24 cellular contexts compared by ENCODE assay signal in the genomic region with DNA sequence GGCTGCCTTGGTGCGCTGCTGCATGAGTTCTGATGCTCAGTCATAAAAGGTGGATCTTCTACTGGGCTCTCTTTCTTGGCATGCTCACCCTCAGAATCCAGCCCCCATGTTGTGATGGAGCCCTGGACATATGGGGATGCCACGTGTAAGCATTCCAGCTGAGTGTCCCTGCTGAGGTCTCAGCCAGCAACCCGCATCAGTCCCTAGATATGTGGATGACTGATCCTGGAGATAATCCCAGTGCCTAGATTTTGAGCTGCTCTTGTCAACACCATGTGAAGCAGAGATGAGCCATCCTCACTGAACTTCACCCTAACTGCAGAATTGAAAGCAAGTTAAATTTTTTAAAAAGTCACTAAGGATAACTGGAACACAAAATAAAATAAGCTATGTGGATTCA.
"Had no signal": no experiment of that assay in that cellular context is flagged by ENCODE, and none has a peak within 500 bp of the region (broad histone marks: within the 10 kb centered on the region; RNA-seq: fewer than 3 reads in every experiment).

No MANE protein-coding gene starts in this region.

- H2AFZ ChIP-seq: neural progenitor cell, parathyroid adenoma had no signal

- H3K9me3 ChIP-seq: ovary, psoas muscle, right lobe of liver, sigmoid colon, stomach, thoracic aorta, thyroid gland, tibial nerve, upper lobe of right lung, uterus had no signal

- H3K27ac ChIP-seq: neural progenitor cell, ovary, parathyroid adenoma, psoas muscle, right lobe of liver, sigmoid colon, stomach, thoracic aorta, thyroid gland, tibial nerve, upper lobe of right lung, uterus had no signal

- DNase-seq: natural killer cell; occipital lobe; ovary; posterior cingulate gyrus; psoas muscle; right cardiac atrium; right lobe of liver; sigmoid colon; small intestine; stimulated activated CD4-positive, alpha-beta T cell treated with anti-CD3 and anti-CD28 coated beads, Interleukin-15, amount 100 ng/mL, for 24 hours; stimulated activated CD4-positive, alpha-beta T cell treated with anti-CD3 and anti-CD28 coated beads, Interleukin-2, amount 100 ng/mL, for 24 hours; stimulated activated CD4-positive, alpha-beta T cell treated with anti-CD3 and anti-CD28 coated beads, Interleukin-2, amount 100 ng/mL, for 48 hours; stimulated activated CD4-positive, alpha-beta T cell treated with anti-CD3 and anti-CD28 coated beads, Interleukin-4, amount 100 ng/mL, for 24 hours; stimulated activated naive B cell treated with anti-CD40 and anti-IgM and Interleukin-4, amounts not matched to agents 10 μg/mL and 1 μg/mL and 100 μg/mL, for 72 hours; stimulated activated naive CD4-positive, alpha-beta T cell treated with Interleukin-2 at 50 U/mL for 16 hours; stomach; thyroid gland; upper lobe of right lung; uterus had no signal

- H3K27me3 ChIP-seq: neural progenitor cell, ovary, right lobe of liver, sigmoid colon, stomach, thyroid gland, tibial nerve, upper lobe of right lung, uterus had no signal

- H3K9ac ChIP-seq: neural progenitor cell, parathyroid adenoma had no signal

- H3K36me3 ChIP-seq: neural progenitor cell, ovary, right lobe of liver, sigmoid colon, stomach, thoracic aorta, thyroid gland, tibial nerve, upper lobe of right lung, uterus had no signal

- H3K4me3 ChIP-seq: neural progenitor cell, ovary, psoas muscle, right lobe of liver, sigmoid colon, stomach, thoracic aorta, thyroid gland, tibial nerve, upper lobe of right lung, uterus had no signal

- H3K4me2 ChIP-seq: neural progenitor cell had no signal

- ATAC-seq: natural killer cell; psoas muscle; right cardiac atrium; right lobe of liver; stimulated activated effector memory CD8-positive, alpha-beta T cell treated with anti-CD3 and anti-CD28 coated beads, Interleukin-12 subunit alpha, Interleukin-12 subunit beta, amount 100 ng/mL, for 72 hours; stimulated activated naive B cell treated with anti-CD40 and anti-IgM and Interleukin-4, amounts not matched to agents 10 μg/mL and 1 μg/mL and 100 μg/mL, for 72 hours; upper lobe of right lung had no signal

- H3K4me1 ChIP-seq: neural progenitor cell, parathyroid adenoma, psoas muscle, right lobe of liver, sigmoid colon, stomach, thyroid gland, tibial nerve, upper lobe of right lung, uterus had no signal

- H3K79me2 ChIP-seq: parathyroid adenoma had no signal
